8 cellular contexts compared by ENCODE assay signal in genomic region chr6:5997420-5998093, GRCh38. TPM values are rescaled to one million over a fixed set of nuclear protein-coding genes. Genes with fewer than 3 reads are reported as not detected.
DNase-seq lines count a peak whose midpoint lies in the region; ATAC-seq, FAIRE-seq and TF ChIP-seq lines count a peak whose summit lies in the region.

No MANE protein-coding gene starts in this region.

- CTCF ChIA-PET in GM12878 (lab: Yijun Ruan, JAX), result interaction anchor here (1.1 to 2.2 kb wide), 3 partner anchors 9 to 526 kb away, joined by 3 to 7 read pairs (median 6); partner anchors contain the start of gene NRN1
- CTCF ChIA-PET in HepG2 (lab: Yijun Ruan, JAX; ENCODE audit: low intra/inter-chr PET ratio, low total read pairs), result no interaction called here

- in situ Hi-C loops in GM12878 (cut with MboI) (no loop called here), HepG2 (cut with HindIII; ENCODE audit: extremely low pct_ligation_motif_present, low pct_unique_long_range_greater_than_20kb) (no loop called here), transverse colon (cut with MboI; ENCODE audit: low pct_ligation_motif_present in 1 of 4, low pct_unique_long_range_greater_than_20kb in 1 of 4, low sequenced_read_pairs in 3 of 4) (no loop called here)

- FAIRE-seq in GM12878 (lab: Jason Lieb, UNC) (no peak), HepG2 (lab: Jason Lieb, UNC) (no peak)

- no peaks in the 10 kb centered on the region; the same call in 1 of the 2 replicates for H3K4me1 ChIP-seq in GM12878 (ENCODE audit: control insufficient read depth, insufficient read depth, low read length)
- H3K4me1 ChIP-seq in HepG2 (ENCODE audit: insufficient read depth, low read length), result peaks cover 14% of the 10 kb centered on the region
- H3K4me1 ChIP-seq in transverse colon, result peaks cover 13 to 46% (median 31%) of the 10 kb centered on the region in 4 donors

- H3K36me3 ChIP-seq in GM12878 (ENCODE audit: control insufficient read depth in 2 of 2, insufficient read depth in 2 of 2, low read length in 1 of 2) (no peaks in the 10 kb centered on the region), HepG2 (replicated peaks in 1 of 2; ENCODE audit: control insufficient read depth in 1 of 2, insufficient read depth in 2 of 2, low read length in 2 of 2) (no peaks in the 10 kb centered on the region), transverse colon (no peaks in the 10 kb centered on the region)

- TF ChIP-seq EP300 in GM12878 (IDR thresholded peaks at IDR 0.05; ENCODE audit: borderline replicate concordance in 1 of 2, control insufficient read depth in 1 of 2, low read depth in 2 of 2, low read length in 2 of 2) (no peak), HepG2 (IDR thresholded peaks at IDR 0.05; ENCODE audit: low read depth in 2 of 2, low read length in 2 of 2) (no peak), HepG2 (CRISPR knock-in tag; IDR thresholded peaks at IDR 0.05; ENCODE audit: borderline replicate concordance) (no peak), transverse colon (IDR thresholded peaks at IDR 0.05; ENCODE audit: low read depth) (no peak)

- H3K4me3 ChIP-seq in GM12878 (peak overlapping the region; percentile 91), HepG2 (replicated peaks in 1 of 3; ENCODE audit: insufficient read depth in 1 of 3, low read depth in 2 of 3, low read length in 3 of 3) (peak overlapping the region; percentile 75 to 99 (median 85); a peak in 4 of 6 replicates), transverse colon (peak overlapping the region in 3 of 4 donors; percentile 30 to 68 (median 45))

- TF ChIP-seq POLR2A in GM12878 (IDR thresholded peaks at IDR 0.05; ENCODE audit: low read depth, low read length), result no peak
- no peak for TF ChIP-seq POLR2A in HepG2 (IDR thresholded peaks at IDR 0.05; ENCODE audit: insufficient read depth in 1 of 2, low read depth in 2 of 2, low read length in 2 of 2)
- TF ChIP-seq POLR2A in transverse colon (IDR thresholded peaks at IDR 0.05), result no peak

- DNase-seq in ELF-1 (ENCODE audit: low read depth, low spot score) (peak; percentile 89), MV-4-11 (lab: John Stamatoyannopoulos, UW) (peak; percentile 66), GM12878 (ENCODE audit: low read depth, low spot score) (no peak), HepG2 (ENCODE audit: low spot score) (no peak), transverse colon (no peak), HuH-7.5 (ENCODE audit: low spot score) (no peak)

- intact Hi-C loops in GM12878 (cut with micrococcal nuclease; ENCODE audit: unreplicated experiment) (no loop called here), HepG2 (cut with micrococcal nuclease; ENCODE audit: unreplicated experiment) (no loop called here), transverse colon (cut with DNase I; ENCODE audit: low total_unique reads) (no loop called here)

- peaks cover 17% of the 10 kb centered on the region; the same call in 2 of the 3 replicates for H3K9me3 ChIP-seq in GM12878 (replicated peaks; ENCODE audit: control insufficient read depth, insufficient read depth, low read length)
- no peaks in the 10 kb centered on the region for H3K9me3 ChIP-seq in HepG2 (ENCODE audit: low read length)
- no peaks in the 10 kb centered on the region for H3K9me3 ChIP-seq in transverse colon

- RAD21 ChIA-PET in GM12878 (lab: Charles Lee; ENCODE audit: unreplicated experiment), result interaction anchor here (1.4 kb wide), 1 partner anchor 10 kb away, joined by 3 read pairs; no protein-coding TSS in a partner anchor

- BruUV-seq in GM12878 (replicated peaks; lab: Mats Ljungman, UMichigan) (no TSS peak), HepG2 (replicated peaks; lab: Mats Ljungman, UMichigan) (no TSS peak)

- H3K27ac ChIP-seq in GM12878 (ENCODE audit: control insufficient read depth, insufficient read depth) (no peak overlapping the region), HepG2 (ENCODE audit: extremely low read length, insufficient read depth, low read length) (no peak overlapping the region), transverse colon (peak overlapping the region in 3 of 4 donors; percentile 10 to 31 (median 27))

- no peaks in the 10 kb centered on the region for H3K79me2 ChIP-seq in GM12878 (ENCODE audit: control insufficient read depth, insufficient read depth, low read length)
- no peaks in the 10 kb centered on the region for H3K79me2 ChIP-seq in HepG2 (ENCODE audit: insufficient read depth, low read length)

- TF ChIP-seq RAD21 in GM12878 (IDR thresholded peaks at IDR 0.05; ENCODE audit: insufficient read depth, low read depth, low read length), result no peak
- TF ChIP-seq RAD21 in HepG2 (CRISPR knock-in tag; IDR thresholded peaks at IDR 0.05), result no peak

- H4K20me1 ChIP-seq in GM12878 (ENCODE audit: control insufficient read depth, insufficient read depth), result no peaks in the 10 kb centered on the region
- no peaks in the 10 kb centered on the region for H4K20me1 ChIP-seq in HepG2 (ENCODE audit: insufficient read depth, low read length)

- ATAC-seq in GM12878 (peak; percentile 80), HepG2 (peak; percentile 15), GM19035 (IDR thresholded peaks at IDR 0.05; ENCODE audit: unreplicated experiment) (no peak), HG03045 (IDR thresholded peaks at IDR 0.05; ENCODE audit: unreplicated experiment) (no peak)

- H3K4me2 ChIP-seq in GM12878 (ENCODE audit: control insufficient read depth, insufficient read depth) (peak overlapping the region; percentile 98), HepG2 (ENCODE audit: low read depth, low read length) (peak overlapping the region; percentile 93)

- H2AFZ ChIP-seq in GM12878 (ENCODE audit: control insufficient read depth, low read depth, low read length), result peak overlapping the region; percentile 60
- no peak overlapping the region for H2AFZ ChIP-seq in HepG2 (ENCODE audit: low read length)

- H3K9ac ChIP-seq in GM12878 (ENCODE audit: control insufficient read depth, insufficient read depth, low read length), result no peak overlapping the region
- H3K9ac ChIP-seq in HepG2 (ENCODE audit: insufficient read depth, low read depth, low read length), result no peak overlapping the region

- H3K27me3 ChIP-seq in GM12878 (replicated peaks in 1 of 2; ENCODE audit: control insufficient read depth in 2 of 2, insufficient read depth in 2 of 2, low read length in 1 of 2) (peaks cover 27 to 58% of the 10 kb centered on the region in 2 experiments), HepG2 (ENCODE audit: control insufficient read depth in 1 of 2, insufficient read depth in 2 of 2, low read length in 2 of 2) (peaks cover 13 to 94% of the 10 kb centered on the region in 2 experiments), transverse colon (peaks cover 100% of the 10 kb centered on the region)

- SMC1A ChIA-PET in GM12878 (lab: Charles Lee; ENCODE audit: uncharacterized antibody, unreplicated experiment), result interaction anchor here (0.8 to 1.6 kb wide), 3 partner anchors 10 to 12 kb away, joined by 3 to 4 read pairs (median 3); no protein-coding TSS in a partner anchor

- no peak for TF ChIP-seq CTCF in GM12878 (IDR thresholded peaks at IDR 0.05 in 2 of 3, conservative IDR thresholded peaks at IDR 0.05 in 1 of 3; ENCODE audit: control insufficient read depth in 2 of 3, extremely low read depth in 1 of 3, insufficient read depth in 1 of 3, low read depth in 3 of 3, low read length in 3 of 3)
- no peak for TF ChIP-seq CTCF in HepG2 (CRISPR knock-in tag; IDR thresholded peaks at IDR 0.05)
- no peak for TF ChIP-seq CTCF in transverse colon (IDR thresholded peaks at IDR 0.05)

- POLR2A ChIA-PET in GM12878 (lab: Charles Lee), result interaction anchor here (1.0 kb wide), 1 partner anchor 10 kb away, joined by 4 read pairs; no protein-coding TSS in a partner anchor
- POLR2A ChIA-PET in HepG2 (lab: Yijun Ruan, JAX), result no interaction called here

- WGBS in GM12878 (ENCODE audit: insufficient coverage, insufficient replicate concordance, low lambda C conversion rate, missing lambda C conversion rate), result 16% methylated on average over 23 of the region's 23 CpGs
- 46% methylated on average over 23 of the region's 23 CpGs for WGBS in HepG2 (ENCODE audit: low lambda C conversion rate)
- 7 to 14% methylated on average over 5 to 23 of the region's 23 CpGs for WGBS in transverse colon (ENCODE audit: low coverage in 1 of 2), 2 donors

RNA-seq across cellular contexts. Expression of gene NRN1, which starts 9.2 kb away (rescaled TPM):
- total RNA-seq in GM12878 (2013; cell fraction: nucleolus; rRNA removed), result 2.2 and 3.2 TPM in 2 replicates
- total RNA-seq in GM12878 (2014; rRNA removed), result 0.11 and 0.17 TPM in 2 replicates
- total RNA-seq in GM12878 (2014; rRNA removed; fragmentation: Illumina TruSeq; extraction: Trizol), result 0.13 and 0.18 TPM in 2 replicates
- total RNA-seq in GM12878 (2021), result 0.13 and 0.37 TPM in 2 replicates
- 1.2 TPM for polyA plus RNA-seq in GM12878 (2011; ENCODE audit: low read depth)
- 22.6 and 25.9 TPM in 2 replicates for polyA plus RNA-seq in GM12878 (2011; rRNA removed)
- 16.2 TPM in 2 replicates for polyA plus RNA-seq in GM12878 (2011; cell fraction: cytosol; rRNA removed)
- 9.7 and 9.8 TPM in 2 replicates for polyA plus RNA-seq in GM12878 (2011; cell fraction: nucleus; rRNA removed)
- polyA plus RNA-seq in GM12878 (2012), result 3.3 and 5.1 TPM in 2 replicates
- polyA plus RNA-seq in GM12878 (2014; fragmentation: Illumina TruSeq; extraction: Trizol), result 0.25 TPM in 1 of 2 replicates, not detected in the other
- under 1 TPM; 0.15 to 0.23 TPM for polyA plus RNA-seq in GM12878 (2014; fragmentation: Nextera tagmentation; extraction: Ambion mirVana)
- polyA plus RNA-seq in GM12878 (2014; rRNA removed), result 0.16 and 0.26 TPM in 2 replicates
- polyA plus RNA-seq in GM12878 (2016; fragmentation: Nextera tagmentation; extraction: Ambion mirVana), result under 1 TPM in 1 of 2 experiments, not detected in 1; 0.24 TPM
- polyA minus RNA-seq in GM12878 (2011; rRNA and poly(A)+ RNA removed), result 9.9 and 10.5 TPM in 2 replicates
- 4.3 and 4.7 TPM in 2 replicates for polyA minus RNA-seq in GM12878 (2011; cell fraction: cytosol; rRNA and poly(A)+ RNA removed)
- 1.2 and 1.5 TPM in 2 replicates for polyA minus RNA-seq in GM12878 (2011; cell fraction: nucleus; rRNA and poly(A)+ RNA removed)
- not detected in 2 replicates for total RNA-seq in HepG2 (2016; rRNA removed; fragmentation: Illumina TruSeq; extraction: Trizol)
- total RNA-seq in HepG2 (2016; cell fraction: cytosol; rRNA removed; fragmentation: Illumina TruSeq; extraction: Trizol; ENCODE audit: low read depth), result not detected in 2 replicates
- total RNA-seq in HepG2 (2016; cell fraction: insoluble cytoplasmic fraction; rRNA removed; fragmentation: Illumina TruSeq; extraction: Trizol), result not detected in 2 replicates
- 0.24 TPM in 1 of 2 replicates, not detected in the other for total RNA-seq in HepG2 (2016; cell fraction: membrane; rRNA removed; fragmentation: Illumina TruSeq; extraction: Trizol)
- not detected in 2 replicates for total RNA-seq in HepG2 (2016; cell fraction: nucleus; rRNA removed; fragmentation: Illumina TruSeq; extraction: Trizol)
- polyA plus RNA-seq in HepG2 (2011; rRNA removed), result 0.04 and 0.11 TPM in 2 replicates
- polyA plus RNA-seq in HepG2 (2011; cell fraction: cytosol; rRNA removed), result 0.12 and 0.18 TPM in 2 replicates
- polyA plus RNA-seq in HepG2 (2011; cell fraction: nucleus; rRNA removed), result 0.14 TPM in 1 of 2 replicates, not detected in the other
- polyA plus RNA-seq in HepG2 (2012), result 0.08 and 0.30 TPM in 2 replicates
- not detected in 2 replicates for polyA plus RNA-seq in HepG2 (2016; cell fraction: cytosol; fragmentation: Illumina TruSeq; extraction: Trizol; ENCODE audit: low read depth)
- polyA plus RNA-seq in HepG2 (2016; cell fraction: insoluble cytoplasmic fraction; fragmentation: Illumina TruSeq; extraction: Trizol; ENCODE audit: low read depth), result not detected in 2 replicates
- 0.13 TPM in 1 of 2 replicates, not detected in the other for polyA plus RNA-seq in HepG2 (2016; cell fraction: membrane; fragmentation: Illumina TruSeq; extraction: Trizol; ENCODE audit: low read depth)
- polyA plus RNA-seq in HepG2 (2016; cell fraction: nucleus; fragmentation: Illumina TruSeq; extraction: Trizol; ENCODE audit: insufficient read depth, low read depth), result not detected in 2 replicates
- polyA minus RNA-seq in HepG2 (2011; rRNA and poly(A)+ RNA removed; ENCODE audit: low replicate concordance), result not detected in 2 replicates
- polyA minus RNA-seq in HepG2 (2011; cell fraction: cytosol; rRNA and poly(A)+ RNA removed), result not detected in 2 replicates
- polyA minus RNA-seq in HepG2 (2011; cell fraction: nucleus; rRNA and poly(A)+ RNA removed), result not detected in 2 replicates
- total RNA-seq in transverse colon, result 1 to 10 TPM in 2 of 4 donors, not detected in 2; 1.2 to 2.5 TPM

Comparison
In these comparisons a context has a peak if more than half of its experiments do, and no peak if none do; other contexts are left out.
1. DNase-seq: peak in ELF-1 (single experiment) and MV-4-11 (single experiment); none in GM12878 (single experiment), HepG2 (single experiment), transverse colon (single experiment) and HuH-7.5 (single experiment).
2. ATAC-seq: peak in GM12878 (single experiment) and HepG2 (single experiment); none in GM19035 (single experiment) and HG03045 (single experiment).
3. H3K27ac ChIP-seq: peak in transverse colon (3 of 4); none in GM12878 (single experiment) and HepG2 (single experiment).
4. Peak in every context shown above with its lines, with median percentiles within 50 percentile points of each other: H3K4me3 ChIP-seq.